Comparison of ENCODE assay signal across 8 cellular contexts in the genomic region with DNA sequence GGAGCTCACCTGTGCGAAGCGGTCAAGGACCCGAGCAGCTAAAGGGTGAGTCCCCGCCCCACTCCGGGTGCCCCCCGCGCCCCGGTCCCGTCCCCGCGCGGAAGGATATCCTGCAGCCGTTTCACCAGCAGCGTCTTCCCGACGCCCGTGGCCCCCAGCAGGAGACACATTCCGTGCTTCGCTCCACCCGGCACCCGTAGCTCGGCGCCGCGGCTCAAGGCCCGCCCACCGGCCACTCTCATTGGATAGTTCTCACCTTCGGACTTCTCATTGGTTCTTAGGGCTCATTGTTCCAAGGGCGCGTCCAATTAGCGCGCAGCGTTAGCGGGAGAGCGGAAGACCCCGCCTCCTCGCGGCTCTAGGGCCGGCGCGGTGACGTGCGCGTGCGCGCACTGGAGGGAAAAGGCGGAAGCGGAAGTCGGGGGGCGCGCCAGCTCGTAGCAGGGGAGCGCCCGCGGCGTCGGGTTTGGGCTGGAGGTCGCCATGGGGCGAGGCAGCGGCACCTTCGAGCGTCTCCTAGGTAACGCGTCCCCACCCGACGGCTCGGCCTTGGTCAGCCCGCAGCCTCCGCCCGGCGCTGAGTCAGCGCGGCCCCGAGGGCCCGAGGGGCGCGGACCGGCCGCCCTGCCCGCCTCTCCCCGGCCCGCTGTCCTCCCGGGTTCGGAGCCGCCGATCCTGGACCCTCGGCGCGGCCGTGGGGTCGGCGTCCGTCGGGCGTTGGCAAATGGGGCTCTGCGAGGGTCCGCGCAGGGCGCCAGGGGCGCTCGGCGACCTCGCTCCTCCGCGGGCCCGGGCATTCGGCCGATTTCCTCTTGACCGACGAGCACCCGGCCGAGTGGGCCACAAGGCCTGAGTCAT. TPM values are rescaled to one million over a fixed set of nuclear protein-coding genes. Genes with fewer than 3 reads are reported as not detected.
A peak's percentile ranks its signal among the peaks of the same experiment; 100 is the strongest.
DNase-seq lines count a peak whose midpoint lies in the region; ATAC-seq and FAIRE-seq lines count a peak whose summit lies in the region.

A gene with protein sequence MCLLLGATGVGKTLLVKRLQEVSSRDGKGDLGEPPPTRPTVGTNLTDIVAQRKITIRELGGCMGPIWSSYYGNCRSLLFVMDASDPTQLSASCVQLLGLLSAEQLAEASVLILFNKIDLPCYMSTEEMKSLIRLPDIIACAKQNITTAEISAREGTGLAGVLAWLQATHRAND (minus strand): TSS at position 214 of the 858 bp plus-strand sequence. CDS start 44 bp downstream, at position 170.
A gene with protein sequence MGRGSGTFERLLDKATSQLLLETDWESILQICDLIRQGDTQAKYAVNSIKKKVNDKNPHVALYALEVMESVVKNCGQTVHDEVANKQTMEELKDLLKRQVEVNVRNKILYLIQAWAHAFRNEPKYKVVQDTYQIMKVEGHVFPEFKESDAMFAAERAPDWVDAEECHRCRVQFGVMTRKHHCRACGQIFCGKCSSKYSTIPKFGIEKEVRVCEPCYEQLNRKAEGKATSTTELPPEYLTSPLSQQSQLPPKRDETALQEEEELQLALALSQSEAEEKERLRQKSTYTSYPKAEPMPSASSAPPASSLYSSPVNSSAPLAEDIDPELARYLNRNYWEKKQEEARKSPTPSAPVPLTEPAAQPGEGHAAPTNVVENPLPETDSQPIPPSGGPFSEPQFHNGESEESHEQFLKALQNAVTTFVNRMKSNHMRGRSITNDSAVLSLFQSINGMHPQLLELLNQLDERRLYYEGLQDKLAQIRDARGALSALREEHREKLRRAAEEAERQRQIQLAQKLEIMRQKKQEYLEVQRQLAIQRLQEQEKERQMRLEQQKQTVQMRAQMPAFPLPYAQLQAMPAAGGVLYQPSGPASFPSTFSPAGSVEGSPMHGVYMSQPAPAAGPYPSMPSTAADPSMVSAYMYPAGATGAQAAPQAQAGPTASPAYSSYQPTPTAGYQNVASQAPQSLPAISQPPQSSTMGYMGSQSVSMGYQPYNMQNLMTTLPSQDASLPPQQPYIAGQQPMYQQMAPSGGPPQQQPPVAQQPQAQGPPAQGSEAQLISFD (plus strand): TSS at position 428 of the 858 bp plus-strand sequence. CDS start 56 bp downstream, at position 484.

- H3K9ac ChIP-seq in muscle layer of colon (ENCODE audit: low read length) = peak within 1 kb of the TSS; percentile 51

- H3K27ac Mint-ChIP-seq in activated T-cell treated with anti-CD3 and anti-CD28 coated beads, Interleukin-2, amount 50 U/mL, for 72 hours = peak within 1 kb of the TSS; percentile 88

- ATAC-seq in GM21786 (IDR thresholded peaks at IDR 0.05; ENCODE audit: unreplicated experiment) = peak; percentile 94
- peak; percentile 94 to 96 for ATAC-seq in activated T-cell treated with anti-CD3 and anti-CD28 coated beads, Interleukin-2, amount 50 U/mL, for 72 hours (replicated peaks in 1 of 2)
- peak; percentile 94 for ATAC-seq in esophagus mucosa

- peaks cover 35% of the 10 kb centered on the region for H3K4me1 Mint-ChIP-seq in activated T-cell treated with anti-CD3 and anti-CD28 coated beads, Interleukin-2, amount 50 U/mL, for 72 hours (ENCODE audit: low read depth)

- no peaks in the 10 kb centered on the region for H3K27me3 Mint-ChIP-seq in activated T-cell treated with anti-CD3 and anti-CD28 coated beads, Interleukin-2, amount 50 U/mL, for 72 hours (ENCODE audit: low read depth)

- H3K27me3 ChIP-seq in muscle layer of colon (ENCODE audit: control insufficient read depth in 1 of 2, insufficient read depth in 2 of 2, low read length in 2 of 2) = no peaks in the 10 kb centered on the region

- peak within 1 kb of the TSS; percentile 82 to 86 for H3K4me3 ChIP-seq in muscle layer of colon (ENCODE audit: low read depth in 1 of 2, low read length in 2 of 2)

- peak; percentile 87 for FAIRE-seq in RCC 7860 (lab: Jason Lieb, UNC)

- H3K4me3 Mint-ChIP-seq in activated T-cell treated with anti-CD3 and anti-CD28 coated beads, Interleukin-2, amount 50 U/mL, for 72 hours = peak within 1 kb of the TSS; percentile 87 to 95

- peaks cover 64% of the 10 kb centered on the region for H3K36me3 ChIP-seq in KOPT-K1 (ENCODE audit: insufficient read depth, low read length)
- peaks cover 30% of the 10 kb centered on the region for H3K36me3 ChIP-seq in muscle layer of colon (ENCODE audit: insufficient read depth, low read length)

- H3K9me3 ChIP-seq in KOPT-K1 (ENCODE audit: insufficient read depth, low read length, poor library complexity, severe bottlenecking) = no peaks in the 10 kb centered on the region
- no peaks in the 10 kb centered on the region for H3K9me3 ChIP-seq in muscle layer of colon (ENCODE audit: low read length)

- H3K36me3 Mint-ChIP-seq in activated T-cell treated with anti-CD3 and anti-CD28 coated beads, Interleukin-2, amount 50 U/mL, for 72 hours (ENCODE audit: insufficient read depth in 2 of 2) = peaks cover 6 to 9% of the 10 kb centered on the region in 2 donors

- H3K27ac ChIP-seq in KOPT-K1 (ENCODE audit: low read depth, low read length, poor library complexity, severe bottlenecking) (peak within 1 kb of the TSS; percentile 79), muscle layer of colon (ENCODE audit: low read depth, low read length) (peak within 1 kb of the TSS; percentile 81)

- H3K9me3 Mint-ChIP-seq in activated T-cell treated with anti-CD3 and anti-CD28 coated beads, Interleukin-2, amount 50 U/mL, for 72 hours = no peaks in the 10 kb centered on the region

- DNase-seq in DMS79 (lab: John Stamatoyannopoulos, UW) (peak; percentile 89), RCC 7860 (ENCODE audit: low spot score) (peak; percentile 97)
- DNase-seq in activated T-cell treated with anti-CD3 and anti-CD28 coated beads, Interleukin-2, amount 50 U/mL, for 72 hours = peak; percentile 98
- peak; percentile 93 for DNase-seq in stimulated activated CD8-positive, alpha-beta memory T cell treated with anti-CD3 and anti-CD28 coated beads, Interleukin-7, amount 100 ng/mL, for 24 hours (ENCODE audit: low read depth)

- peaks cover 22% of the 10 kb centered on the region for H3K4me1 ChIP-seq in muscle layer of colon (ENCODE audit: insufficient read depth, low read length)

RNA-seq across cellular contexts. Expression of the first gene that starts in this region (rescaled TPM):
- 10 to 100 TPM; 33.0 to 45.3 TPM for total RNA-seq in activated T-cell treated with anti-CD3 and anti-CD28 coated beads, Interleukin-2, amount 50 U/mL, for 72 hours
- total RNA-seq in esophagus mucosa = 24.3 TPM

RNA-seq across cellular contexts. Expression of the second gene that starts in this region (rescaled TPM):
- 10 to 100 TPM; 95.5 to 96.0 TPM for total RNA-seq in activated T-cell treated with anti-CD3 and anti-CD28 coated beads, Interleukin-2, amount 50 U/mL, for 72 hours
- total RNA-seq in esophagus mucosa = 62.5 TPM

Comparison
In these comparisons a context has a peak if more than half of its experiments do, and no peak if none do; other contexts are left out.
1. Peak in every context shown above with its lines: DNase-seq, ATAC-seq, H3K4me3 ChIP-seq and H3K27ac ChIP-seq.